Comparison of ENCODE assay signal across 8 cellular contexts in genomic region chr22:40635940-40636379, GRCh38. TPM values are rescaled to one million over a fixed set of nuclear protein-coding genes. Genes with fewer than 3 reads are reported as not detected.
DNase-seq lines count a peak whose midpoint lies in the region; ATAC-seq, FAIRE-seq and TF ChIP-seq lines count a peak whose summit lies in the region.

No MANE protein-coding gene starts in this region.

- TF ChIP-seq RAD21 in IMR-90 (IDR thresholded peaks at IDR 0.05; ENCODE audit: low read length), result no peak
- no peak for TF ChIP-seq RAD21 in HepG2 (CRISPR knock-in tag; IDR thresholded peaks at IDR 0.05)

- WGBS in IMR-90 (ENCODE audit: extremely low coverage in 2 of 2, insufficient read length in 1 of 2), 2 experiments, result 1% methylated on average over 18 of the region's 31 CpGs; no CpG with 5 or more reads in 1 of the 2 experiments
- 0 to 1% methylated on average over 1 to 21 of the region's 31 CpGs for WGBS in body of pancreas, 2 donors
- no CpG with 5 or more reads among the region's 31 CpGs for WGBS in HepG2 (ENCODE audit: low lambda C conversion rate)
- WGBS in tibial nerve, 2 donors, result 0% methylated on average over 1 to 16 of the region's 31 CpGs

- intact Hi-C loops in A673 (cut with micrococcal nuclease; ENCODE audit: unreplicated experiment), result loop anchor here (5.0 kb wide), 1 partner anchor 104 kb away; no protein-coding TSS in a partner anchor
- intact Hi-C loops in IMR-90 (cut with micrococcal nuclease), result loop anchor here (1.0 to 5.0 kb wide), 5 partner anchors 39 to 199 kb away; no protein-coding TSS in a partner anchor
- intact Hi-C loops in body of pancreas (cut with DNase I), result no loop called here
- intact Hi-C loops in HepG2 (cut with micrococcal nuclease; ENCODE audit: unreplicated experiment), result loop anchor here (10.0 kb wide), 1 partner anchor 51 kb away; no protein-coding TSS in a partner anchor

- H3K9ac ChIP-seq in IMR-90 (ENCODE audit: low read depth, low read length), result peak overlapping the region; percentile 72
- H3K9ac ChIP-seq in HepG2 (ENCODE audit: insufficient read depth, low read depth, low read length), result peak overlapping the region; percentile 91

- peak overlapping the region; percentile 33; the same call in 1 of the 2 replicates for H2BK20ac ChIP-seq in IMR-90 (ENCODE audit: low read depth, low read length)

- H3K9me1 ChIP-seq in IMR-90 (ENCODE audit: insufficient read depth, low read length), result peaks cover 15% of the 10 kb centered on the region

- H3K9me3 ChIP-seq in A673 (ENCODE audit: low read depth, low read length, poor library complexity, severe bottlenecking), result no peaks in the 10 kb centered on the region
- H3K9me3 ChIP-seq in IMR-90 (ENCODE audit: control insufficient read depth, insufficient read depth, low read length), result no peaks in the 10 kb centered on the region
- H3K9me3 ChIP-seq in body of pancreas, result no peaks in the 10 kb centered on the region
- H3K9me3 ChIP-seq in HepG2 (ENCODE audit: low read length), result no peaks in the 10 kb centered on the region
- no peaks in the 10 kb centered on the region for H3K9me3 ChIP-seq in tibial nerve

- H3K4me1 ChIP-seq in A673 (ENCODE audit: insufficient read depth, low read length, poor library complexity, severe bottlenecking) (peaks cover 9% of the 10 kb centered on the region), IMR-90 (ENCODE audit: control insufficient read depth, insufficient read depth, low read length) (peaks cover 9% of the 10 kb centered on the region), body of pancreas (peaks cover 28% of the 10 kb centered on the region), HepG2 (ENCODE audit: insufficient read depth, low read length) (peaks cover 45% of the 10 kb centered on the region), tibial nerve (peaks cover 0 to 43% (median 10%) of the 10 kb centered on the region in 4 donors)

- H3K27me3 ChIP-seq in A673 (replicated peaks; ENCODE audit: insufficient read depth, low read depth, low read length, poor library complexity), result no peaks in the 10 kb centered on the region
- no peaks in the 10 kb centered on the region for H3K27me3 ChIP-seq in IMR-90 (ENCODE audit: control insufficient read depth, insufficient read depth, low read length)
- no peaks in the 10 kb centered on the region for H3K27me3 ChIP-seq in body of pancreas
- H3K27me3 ChIP-seq in HepG2 (ENCODE audit: control insufficient read depth in 1 of 2, insufficient read depth in 2 of 2, low read length in 2 of 2), result no peaks in the 10 kb centered on the region; a peak in 1 of 5 replicates
- no peaks in the 10 kb centered on the region for H3K27me3 ChIP-seq in tibial nerve

- H3K27ac ChIP-seq in A673 (ENCODE audit: low read depth, low read length, poor library complexity, severe bottlenecking) (peak overlapping the region; percentile 80), IMR-90 (ENCODE audit: insufficient read depth, low read length) (peak overlapping the region; percentile 82), body of pancreas (peak overlapping the region; percentile 85 to 95 (median 88)), HepG2 (ENCODE audit: extremely low read length, insufficient read depth, low read length) (peak overlapping the region; percentile 71), tibial nerve (peak overlapping the region; percentile 79 to 94 (median 90))

- H3K79me2 ChIP-seq in HepG2 (ENCODE audit: insufficient read depth, low read length), result peaks cover 53% of the 10 kb centered on the region

- H2AK5ac ChIP-seq in IMR-90 (ENCODE audit: low read depth, low read length), result peak overlapping the region; percentile 70

- POLR2A ChIA-PET in A673 (lab: Charles Lee; ENCODE audit: low non-redundant PET), result no interaction called here
- POLR2A ChIA-PET in IMR-90 (lab: Charles Lee; ENCODE audit: unreplicated experiment), result no interaction called here
- POLR2A ChIA-PET in HepG2 (lab: Yijun Ruan, JAX), result interaction anchor here (0.5 to 2.5 kb wide), 8 partner anchors 10 to 138 kb away, joined by 3 to 28 read pairs (median 5); no protein-coding TSS in a partner anchor

- CTCF ChIA-PET in A673 (lab: Charles Lee), result interaction anchor here (1.2 kb wide), 1 partner anchor 11 kb away, joined by 5 read pairs; no protein-coding TSS in a partner anchor
- CTCF ChIA-PET in IMR-90 (lab: Yijun Ruan, JAX), result interaction anchor here (0.5 to 2.3 kb wide), 2 partner anchors 111 to 179 kb away, joined by 3 to 17 read pairs; no protein-coding TSS in a partner anchor
- CTCF ChIA-PET in HepG2 (lab: Yijun Ruan, JAX; ENCODE audit: low intra/inter-chr PET ratio, low total read pairs), result no interaction called here

- peak overlapping the region; percentile 90 for H3K23ac ChIP-seq in IMR-90 (ENCODE audit: low read depth, low read length)

- peak overlapping the region; percentile 78 for H3K4ac ChIP-seq in IMR-90 (ENCODE audit: low read depth, low read length)

- peak overlapping the region; percentile 60 for H4K91ac ChIP-seq in IMR-90 (ENCODE audit: insufficient read depth, low read depth, low read length)

- ATAC-seq in GM19438 (IDR thresholded peaks at IDR 0.05; ENCODE audit: low read depth, unreplicated experiment) (peak; percentile 11), IMR-90 (ENCODE audit: low read depth) (peak; percentile 2), body of pancreas (peak; percentile 12), HepG2 (peak; percentile 65), GM19035 (IDR thresholded peaks at IDR 0.05; ENCODE audit: unreplicated experiment) (no peak)

- FAIRE-seq in HepG2 (lab: Jason Lieb, UNC), result no peak

- H3K14ac ChIP-seq in IMR-90 (replicated peaks; ENCODE audit: low read depth, low read length), result peak overlapping the region; percentile 92

- peak overlapping the region; percentile 13 for H4K5ac ChIP-seq in IMR-90 (ENCODE audit: low read depth, low read length)

- BruUV-seq in A673 (replicated peaks; lab: Mats Ljungman, UMichigan), result no TSS peak
- BruUV-seq in IMR-90 (replicated peaks; lab: Mats Ljungman, UMichigan), result no TSS peak
- BruUV-seq in HepG2 (replicated peaks; lab: Mats Ljungman, UMichigan), result no TSS peak

- no peak for TF ChIP-seq POLR2A in IMR-90 (IDR thresholded peaks at IDR 0.05; ENCODE audit: low read depth, low read length)
- TF ChIP-seq POLR2A in body of pancreas (IDR thresholded peaks at IDR 0.05), result no peak
- no peak for TF ChIP-seq POLR2A in HepG2 (IDR thresholded peaks at IDR 0.05; ENCODE audit: insufficient read depth in 1 of 2, low read depth in 2 of 2, low read length in 2 of 2)
- no peak for TF ChIP-seq POLR2A in tibial nerve (IDR thresholded peaks at IDR 0.05)

- H3K36me3 ChIP-seq in A673 (ENCODE audit: insufficient read depth, low read length, poor library complexity, severe bottlenecking) (no peaks in the 10 kb centered on the region), IMR-90 (ENCODE audit: control insufficient read depth, insufficient read depth, low read length) (no peaks in the 10 kb centered on the region), body of pancreas (replicated peaks in 1 of 2; ENCODE audit: insufficient read depth in 1 of 2, low read depth in 2 of 2) (no peaks in the 10 kb centered on the region), HepG2 (replicated peaks in 1 of 2; ENCODE audit: control insufficient read depth in 1 of 2, insufficient read depth in 2 of 2, low read length in 2 of 2) (no peaks in the 10 kb centered on the region), tibial nerve (no peaks in the 10 kb centered on the region)

- dilution Hi-C loops in IMR-90 (cut with HindIII; ENCODE audit: low sequenced_read_pairs, unreplicated experiment), result no loop called here

- peak overlapping the region; percentile 92 for H2AK9ac ChIP-seq in IMR-90 (replicated peaks; ENCODE audit: low read depth, low read length, poor library complexity)

- peaks cover 7 to 53% of the 10 kb centered on the region in 2 experiments for H3K79me1 ChIP-seq in IMR-90 (ENCODE audit: low read depth in 1 of 2, low read length in 2 of 2)

- H2AFZ ChIP-seq in IMR-90 (replicated peaks; ENCODE audit: low read length, poor library complexity) (peak overlapping the region; percentile 88), HepG2 (ENCODE audit: low read length) (no peak overlapping the region)

- H2BK15ac ChIP-seq in IMR-90 (ENCODE audit: low read depth, low read length), result peak overlapping the region; percentile 4; the same call in 1 of the 3 replicates

- peak overlapping the region; percentile 26 for H3K18ac ChIP-seq in IMR-90 (ENCODE audit: low read depth, low read length)

- no peak for TF ChIP-seq CTCF in A673 (conservative IDR thresholded peaks at IDR 0.05; ENCODE audit: low read depth, low read length)
- TF ChIP-seq CTCF in IMR-90 (conservative IDR thresholded peaks at IDR 0.05; ENCODE audit: low read depth, low read length), result no peak
- no peak for TF ChIP-seq CTCF in body of pancreas (IDR thresholded peaks at IDR 0.05)
- TF ChIP-seq CTCF in HepG2 (CRISPR knock-in tag; IDR thresholded peaks at IDR 0.05), result no peak
- TF ChIP-seq CTCF in tibial nerve (IDR thresholded peaks at IDR 0.05), result no peak

- H3K4me2 ChIP-seq in IMR-90 (ENCODE audit: low read depth, low read length) (peak overlapping the region; percentile 85), HepG2 (ENCODE audit: low read depth, low read length) (peak overlapping the region; percentile 96)

- H3K4me3 ChIP-seq in A673 (ENCODE audit: low read depth, low read length, poor library complexity, severe bottlenecking) (peak overlapping the region; percentile 96), IMR-90 (ENCODE audit: insufficient read depth, low read depth, low read length) (peak overlapping the region; percentile 69), body of pancreas (peak overlapping the region; percentile 97 to 99), HepG2 (replicated peaks in 1 of 3; ENCODE audit: insufficient read depth in 1 of 3, low read depth in 2 of 3, low read length in 3 of 3) (peak overlapping the region; percentile 90 to 99 (median 97)), tibial nerve (peak overlapping the region; percentile 83 to 100 (median 90))

- peak overlapping the region; percentile 63 for H3K56ac ChIP-seq in IMR-90 (ENCODE audit: extremely low read depth, insufficient read depth, low read length)

- H4K20me1 ChIP-seq in IMR-90 (ENCODE audit: insufficient read depth, low read length) (peaks cover 47% of the 10 kb centered on the region), HepG2 (ENCODE audit: insufficient read depth, low read length) (peaks cover 15% of the 10 kb centered on the region)

- no peak for TF ChIP-seq EP300 in HepG2 (IDR thresholded peaks at IDR 0.05; ENCODE audit: low read depth in 2 of 2, low read length in 2 of 2)
- TF ChIP-seq EP300 in HepG2 (CRISPR knock-in tag; IDR thresholded peaks at IDR 0.05; ENCODE audit: borderline replicate concordance), result no peak
- no peak for TF ChIP-seq EP300 in tibial nerve (IDR thresholded peaks at IDR 0.05)

- DNase-seq in A673 (ENCODE audit: low spot score) (no peak), IMR-90 (no peak), body of pancreas (peak in 1 of 4 donors; percentile 13), HepG2 (ENCODE audit: low spot score) (no peak), tibial nerve (ENCODE audit: low spot score in 2 of 2) (no peak), CD1c-positive myeloid dendritic cell (ENCODE audit: extremely low spot score) (no peak)

- peak overlapping the region in 1 of 2 experiments; percentile 37; a peak in 1 of 4 replicates for H4K8ac ChIP-seq in IMR-90 (ENCODE audit: low read depth in 2 of 2, low read length in 2 of 2)

- in situ Hi-C loops in IMR-90 (cut with MboI; ENCODE audit: low sequenced_read_pairs) (no loop called here), HepG2 (cut with HindIII; ENCODE audit: extremely low pct_ligation_motif_present, low pct_unique_long_range_greater_than_20kb) (no loop called here)

- peak overlapping the region; percentile 81 for H2BK5ac ChIP-seq in IMR-90 (ENCODE audit: low read depth, low read length, poor library complexity, severe bottlenecking)

- peak overlapping the region; percentile 49 for H2BK120ac ChIP-seq in IMR-90 (ENCODE audit: low read depth, low read length)

RNA-seq across cellular contexts. Expression of gene MRTFA, which starts 0.6 kb away (rescaled TPM):
- total RNA-seq in A673 (2021) (35.8 and 41.2 TPM in 2 replicates), IMR-90 (2012; rRNA removed) (12.5 and 15.3 TPM in 2 replicates), body of pancreas (10 to 100 TPM; 47.0 to 71.5 TPM), HepG2 (2016; rRNA removed; fragmentation: Illumina TruSeq; extraction: Trizol) (8.2 and 9.9 TPM in 2 replicates), tibial nerve (100 to 1,000 TPM in 2 of 4 donors, 10 to 100 TPM in 2; 69.7 to 119 (median 104) TPM)
- polyA plus RNA-seq in IMR-90 (2012; rRNA removed) (17.1 and 17.2 TPM in 2 replicates), HepG2 (2011; rRNA removed) (2.4 TPM in 2 replicates)
- 27.6 and 38.8 TPM in 2 replicates for polyA plus RNA-seq in IMR-90 (2012; cell fraction: cytosol; rRNA removed)
- polyA plus RNA-seq in IMR-90 (2012; cell fraction: nucleus; rRNA removed; ENCODE audit: low replicate concordance), result 38.3 and 56.9 TPM in 2 replicates
- total RNA-seq in HepG2 (2016; cell fraction: cytosol; rRNA removed; fragmentation: Illumina TruSeq; extraction: Trizol; ENCODE audit: low read depth), result 10.0 and 14.3 TPM in 2 replicates
- total RNA-seq in HepG2 (2016; cell fraction: insoluble cytoplasmic fraction; rRNA removed; fragmentation: Illumina TruSeq; extraction: Trizol), result 5.1 and 7.9 TPM in 2 replicates
- 4.8 and 7.5 TPM in 2 replicates for total RNA-seq in HepG2 (2016; cell fraction: membrane; rRNA removed; fragmentation: Illumina TruSeq; extraction: Trizol)
- 11.0 and 11.8 TPM in 2 replicates for total RNA-seq in HepG2 (2016; cell fraction: nucleus; rRNA removed; fragmentation: Illumina TruSeq; extraction: Trizol)
- polyA plus RNA-seq in HepG2 (2011; cell fraction: cytosol; rRNA removed), result 2.0 and 2.1 TPM in 2 replicates
- 12.6 and 14.1 TPM in 2 replicates for polyA plus RNA-seq in HepG2 (2011; cell fraction: nucleus; rRNA removed)
- polyA plus RNA-seq in HepG2 (2012), result 5.7 and 10.2 TPM in 2 replicates
- 0.74 and 0.75 TPM in 2 replicates for polyA plus RNA-seq in HepG2 (2016; cell fraction: cytosol; fragmentation: Illumina TruSeq; extraction: Trizol; ENCODE audit: low read depth)
- 5.4 and 8.3 TPM in 2 replicates for polyA plus RNA-seq in HepG2 (2016; cell fraction: insoluble cytoplasmic fraction; fragmentation: Illumina TruSeq; extraction: Trizol; ENCODE audit: low read depth)
- 1.4 and 1.8 TPM in 2 replicates for polyA plus RNA-seq in HepG2 (2016; cell fraction: membrane; fragmentation: Illumina TruSeq; extraction: Trizol; ENCODE audit: low read depth)
- 13.8 and 15.2 TPM in 2 replicates for polyA plus RNA-seq in HepG2 (2016; cell fraction: nucleus; fragmentation: Illumina TruSeq; extraction: Trizol; ENCODE audit: insufficient read depth, low read depth)
- polyA minus RNA-seq in HepG2 (2011; rRNA and poly(A)+ RNA removed; ENCODE audit: low replicate concordance), result 19.1 and 29.6 TPM in 2 replicates
- polyA minus RNA-seq in HepG2 (2011; cell fraction: cytosol; rRNA and poly(A)+ RNA removed), result 12.1 and 18.0 TPM in 2 replicates
- polyA minus RNA-seq in HepG2 (2011; cell fraction: nucleus; rRNA and poly(A)+ RNA removed), result 24.1 and 32.1 TPM in 2 replicates

RNA-seq across cellular contexts. Expression of gene MCHR1, which starts 43.3 kb away (rescaled TPM):
- total RNA-seq in A673 (2021) (not detected in 2 replicates), IMR-90 (2012; rRNA removed) (1.4 and 1.7 TPM in 2 replicates), body of pancreas (not detected), HepG2 (2016; rRNA removed; fragmentation: Illumina TruSeq; extraction: Trizol) (0.28 and 0.40 TPM in 2 replicates), tibial nerve (1 to 10 TPM in 1 of 4 donors, under 1 TPM in 1, not detected in 2; 0.39 to 1.0 TPM)
- polyA plus RNA-seq in IMR-90 (2012; rRNA removed) (3.2 and 3.5 TPM in 2 replicates), HepG2 (2011; rRNA removed) (0.42 and 0.83 TPM in 2 replicates)
- 0.79 and 4.5 TPM in 2 replicates for polyA plus RNA-seq in IMR-90 (2012; cell fraction: cytosol; rRNA removed)
- 2.0 TPM in 2 replicates for polyA plus RNA-seq in IMR-90 (2012; cell fraction: nucleus; rRNA removed; ENCODE audit: low replicate concordance)
- 0.09 and 0.20 TPM in 2 replicates for total RNA-seq in HepG2 (2016; cell fraction: cytosol; rRNA removed; fragmentation: Illumina TruSeq; extraction: Trizol; ENCODE audit: low read depth)
- 0.25 and 0.35 TPM in 2 replicates for total RNA-seq in HepG2 (2016; cell fraction: insoluble cytoplasmic fraction; rRNA removed; fragmentation: Illumina TruSeq; extraction: Trizol)
- total RNA-seq in HepG2 (2016; cell fraction: membrane; rRNA removed; fragmentation: Illumina TruSeq; extraction: Trizol), result 0.31 and 0.41 TPM in 2 replicates
- 0.28 and 0.34 TPM in 2 replicates for total RNA-seq in HepG2 (2016; cell fraction: nucleus; rRNA removed; fragmentation: Illumina TruSeq; extraction: Trizol)
- 0.38 and 0.42 TPM in 2 replicates for polyA plus RNA-seq in HepG2 (2011; cell fraction: cytosol; rRNA removed)
- polyA plus RNA-seq in HepG2 (2011; cell fraction: nucleus; rRNA removed), result 0.08 and 0.24 TPM in 2 replicates
- 0.21 and 0.59 TPM in 2 replicates for polyA plus RNA-seq in HepG2 (2012)
- 0.16 and 0.25 TPM in 2 replicates for polyA plus RNA-seq in HepG2 (2016; cell fraction: cytosol; fragmentation: Illumina TruSeq; extraction: Trizol; ENCODE audit: low read depth)
- polyA plus RNA-seq in HepG2 (2016; cell fraction: insoluble cytoplasmic fraction; fragmentation: Illumina TruSeq; extraction: Trizol; ENCODE audit: low read depth), result 0.35 and 0.46 TPM in 2 replicates
- 0.16 and 0.31 TPM in 2 replicates for polyA plus RNA-seq in HepG2 (2016; cell fraction: membrane; fragmentation: Illumina TruSeq; extraction: Trizol; ENCODE audit: low read depth)
- polyA plus RNA-seq in HepG2 (2016; cell fraction: nucleus; fragmentation: Illumina TruSeq; extraction: Trizol; ENCODE audit: insufficient read depth, low read depth), result 0.25 TPM in 1 of 2 replicates, not detected in the other
- 2.8 TPM in 1 of 2 replicates, not detected in the other for polyA minus RNA-seq in HepG2 (2011; rRNA and poly(A)+ RNA removed; ENCODE audit: low replicate concordance)
- not detected in 2 replicates for polyA minus RNA-seq in HepG2 (2011; cell fraction: cytosol; rRNA and poly(A)+ RNA removed)
- not detected in 2 replicates for polyA minus RNA-seq in HepG2 (2011; cell fraction: nucleus; rRNA and poly(A)+ RNA removed)
